19 cellular contexts compared by ENCODE assay signal in the genomic region with DNA sequence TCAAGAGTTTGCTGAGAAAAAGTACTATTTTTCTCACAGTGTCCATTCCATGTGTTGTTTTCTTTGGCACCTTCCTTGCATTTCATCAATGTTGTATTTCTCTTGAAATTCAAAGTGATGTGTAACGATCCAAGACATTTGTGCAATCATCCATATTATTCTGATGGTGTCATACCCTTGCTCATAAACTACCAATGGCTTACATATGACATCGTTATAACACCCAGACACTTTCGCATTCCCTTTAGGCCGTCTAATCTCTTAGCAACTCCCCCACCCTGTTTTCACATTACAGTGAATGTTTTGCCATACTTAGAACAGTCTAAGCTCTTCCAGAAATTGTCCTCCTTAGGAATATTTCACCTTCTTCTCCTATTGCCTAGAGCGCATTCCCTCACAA.
DNase-seq lines count a peak whose midpoint lies in the region; ATAC-seq and TF ChIP-seq lines count a peak whose summit lies in the region.
"Had no signal": no experiment of that assay in that cellular context is flagged by ENCODE, and none has a peak within 500 bp of the region (broad histone marks: within the 10 kb centered on the region; RNA-seq: fewer than 3 reads in every experiment).

No MANE protein-coding gene starts in this region.

- H3K9ac ChIP-seq in adipocyte (ENCODE audit: low read length), result no peak overlapping the region
- H3K9ac ChIP-seq: BLaER1 had no signal

- H3K4me1 ChIP-seq in adipocyte (ENCODE audit: control insufficient read depth, insufficient read depth, low read length), result peaks cover 5% of the 10 kb centered on the region
- H3K4me1 ChIP-seq: BLaER1, testis had no signal

- no peak for TF ChIP-seq CTCF in fibroblast of pulmonary artery (IDR thresholded peaks at IDR 0.05; ENCODE audit: low read length, missing control alignments)

- no peaks in the 10 kb centered on the region for H3K27me3 ChIP-seq in adipocyte (replicated peaks; ENCODE audit: control insufficient read depth, insufficient read depth, low read length)
- H3K27me3 ChIP-seq: BLaER1, testis had no signal

- H3K36me3 ChIP-seq in adipocyte (ENCODE audit: control insufficient read depth, insufficient read depth, low read length, severe bottlenecking), result no peaks in the 10 kb centered on the region
- H3K36me3 ChIP-seq: BLaER1 had no signal

- DNase-seq in GM04504 (ENCODE audit: low read depth), result peak; percentile 51
- DNase-seq in adipocyte (ENCODE audit: low read depth), result peak; percentile 66
- peak; percentile 96 for DNase-seq in fibroblast of pulmonary artery (ENCODE audit: low read depth)
- DNase-seq in renal cortical epithelial cell (ENCODE audit: low read depth), result peak; percentile 99
- no peak for DNase-seq in SKM-1 (lab: John Stamatoyannopoulos, UW; ENCODE audit: unreplicated experiment)
- no peak for DNase-seq in ecto neural progenitor cell (ENCODE audit: low spot score)
- DNase-seq in medulla oblongata (ENCODE audit: extremely low spot score), result no peak
- DNase-seq: activated gamma-delta T cell; anterior cingulate cortex; cortex of kidney; GDM1; head of caudate nucleus; natural killer cell; NCI-H1694 treated with DMSO at 0.1 percent for 48 hours; NK-92 treated with Interleukin-12 subunit alpha and Interleukin-12 subunit beta, amount 100 ng/mL, for 24 hours; T-helper 1 cell; testis had no signal

- H3K4me3 ChIP-seq in adipocyte (ENCODE audit: low read length) (peak overlapping the region; percentile 0), fibroblast of pulmonary artery (replicated peaks; ENCODE audit: low read depth, low read length) (no peak overlapping the region)
- H3K4me3 ChIP-seq: BLaER1, testis had no signal

- no peak for ATAC-seq in GM21360 (IDR thresholded peaks at IDR 0.05; ENCODE audit: unreplicated experiment)
- ATAC-seq: natural killer cell had no signal

- no peaks in the 10 kb centered on the region for H3K9me3 ChIP-seq in adipocyte (ENCODE audit: control insufficient read depth, low read length)
- H3K9me3 ChIP-seq: BLaER1, testis had no signal

Comparison
In these comparisons a context has a peak if more than half of its experiments do, and no peak if none do; other contexts are left out.
1. DNase-seq: peak in GM04504 (single experiment), adipocyte (single experiment), fibroblast of pulmonary artery (single experiment) and renal cortical epithelial cell (single experiment); none in SKM-1 (single experiment), ecto neural progenitor cell (single experiment) and medulla oblongata (single experiment).